In the genomic region with DNA sequence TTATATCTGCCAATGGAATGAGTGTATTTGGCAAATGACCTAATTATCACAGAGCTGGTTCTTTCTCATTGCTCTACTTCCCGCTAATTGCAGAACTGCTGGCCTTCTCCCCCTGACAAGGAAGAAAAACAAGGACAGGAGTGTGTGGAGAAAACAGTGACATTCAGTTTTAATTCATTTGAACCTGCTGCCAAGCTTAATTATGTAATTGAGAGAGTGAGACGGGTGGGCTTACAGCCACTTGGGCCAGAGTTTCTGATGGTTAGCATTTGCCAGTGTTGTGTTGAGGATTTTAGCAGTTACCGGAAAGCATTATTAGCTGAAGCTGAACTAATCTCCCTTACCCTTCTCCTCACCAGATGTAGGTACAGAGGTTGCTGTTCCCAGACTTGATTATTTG, we compare ENCODE assay signal across 15 cellular contexts.
"Had no signal": no experiment of that assay in that cellular context is flagged by ENCODE, and none has a peak within 500 bp of the region (broad histone marks: within the 10 kb centered on the region; RNA-seq: fewer than 3 reads in every experiment).

No MANE protein-coding gene starts in this region.

- H3K4me1 Mint-ChIP-seq: activated naive CD8-positive, alpha-beta T cell treated with anti-CD3 and anti-CD28 coated beads, Interleukin-2, amount 50 U/mL, for 24 hours; nephron progenitor cell; stimulated activated naive B cell treated with anti-CD40 and anti-IgM and Interleukin-4, amounts not matched to agents 10 μg/mL and 1 μg/mL and 100 μg/mL, for 72 hours had no signal

- H3K27me3 ChIP-seq: ascending aorta, dorsolateral prefrontal cortex, left lung had no signal

- H3K4me1 ChIP-seq: left lung had no signal

- H3K27ac Mint-ChIP-seq: activated CD8-positive, alpha-beta T cell treated with anti-CD3 and anti-CD28 coated beads, Interleukin-2, amount 10 ng/mL, durations not matched to agents 7 days and 5 days; activated naive CD8-positive, alpha-beta T cell treated with anti-CD3 and anti-CD28 coated beads, Interleukin-2, amount 50 U/mL, for 24 hours; nephron progenitor cell; stimulated activated naive B cell treated with anti-CD40 and anti-IgM and Interleukin-4, amounts not matched to agents 10 μg/mL and 1 μg/mL and 100 μg/mL, for 72 hours; type B pancreatic cell had no signal

- H3K36me3 Mint-ChIP-seq: stimulated activated naive B cell treated with anti-CD40 and anti-IgM and Interleukin-4, amounts not matched to agents 10 μg/mL and 1 μg/mL and 100 μg/mL, for 72 hours; type B pancreatic cell had no signal

- DNase-seq: activated CD4-positive, alpha-beta T cell treated with anti-CD3 and anti-CD28 coated beads for 48 hours; activated CD8-positive, alpha-beta memory T cell treated with anti-CD3 and anti-CD28 coated beads, Interleukin-2, amount 50 U/mL, for 48 hours; activated CD8-positive, alpha-beta T cell treated with anti-CD3 and anti-CD28 coated beads, Interleukin-2, amount 10 ng/mL, durations not matched to agents 7 days and 5 days; activated naive CD4-positive, alpha-beta T cell treated with Interleukin-2 at 50 U/mL for 16 hours; activated naive CD8-positive, alpha-beta T cell treated with anti-CD3 and anti-CD28 coated beads, Interleukin-2, amount 50 U/mL, for 24 hours; islet precursor cell; left lung; mesendoderm; nephron progenitor cell; stimulated activated naive B cell treated with anti-CD40 and anti-IgM and Interleukin-4, amounts not matched to agents 10 μg/mL and 1 μg/mL and 100 μg/mL, for 72 hours; T-helper 1 cell had no signal

- H3K4me3 ChIP-seq: ascending aorta, dorsolateral prefrontal cortex, left lung had no signal

- H3K4me3 Mint-ChIP-seq: activated CD8-positive, alpha-beta T cell treated with anti-CD3 and anti-CD28 coated beads, Interleukin-2, amount 10 ng/mL, durations not matched to agents 7 days and 5 days; activated naive CD8-positive, alpha-beta T cell treated with anti-CD3 and anti-CD28 coated beads, Interleukin-2, amount 50 U/mL, for 24 hours; nephron progenitor cell; stimulated activated naive B cell treated with anti-CD40 and anti-IgM and Interleukin-4, amounts not matched to agents 10 μg/mL and 1 μg/mL and 100 μg/mL, for 72 hours; type B pancreatic cell had no signal

- H3K27me3 Mint-ChIP-seq: activated naive CD8-positive, alpha-beta T cell treated with anti-CD3 and anti-CD28 coated beads, Interleukin-2, amount 50 U/mL, for 24 hours; stimulated activated naive B cell treated with anti-CD40 and anti-IgM and Interleukin-4, amounts not matched to agents 10 μg/mL and 1 μg/mL and 100 μg/mL, for 72 hours; type B pancreatic cell had no signal

- ATAC-seq: activated CD8-positive, alpha-beta T cell treated with anti-CD3 and anti-CD28 coated beads, Interleukin-2, amount 10 ng/mL, durations not matched to agents 7 days and 5 days; activated naive CD8-positive, alpha-beta T cell treated with anti-CD3 and anti-CD28 coated beads, Interleukin-2, amount 50 U/mL, for 24 hours; left lung; stimulated activated naive B cell treated with anti-CD40 and anti-IgM and Interleukin-4, amounts not matched to agents 10 μg/mL and 1 μg/mL and 100 μg/mL, for 72 hours had no signal

- H3K27ac ChIP-seq: ascending aorta, left lung had no signal

- H3K36me3 ChIP-seq: ascending aorta, left lung had no signal

- H3K9me3 Mint-ChIP-seq: nephron progenitor cell, type B pancreatic cell had no signal

- FAIRE-seq: bronchial epithelial cell had no signal

- H3K9me3 ChIP-seq: ascending aorta, left lung had no signal
